ENCODE assay signal across 8 cellular contexts in genomic region chr17:19196382-19197204, GRCh38. TPM values are rescaled to one million over a fixed set of nuclear protein-coding genes. Genes with fewer than 3 reads are reported as not detected.
A peak's percentile ranks its signal among the peaks of the same experiment; 100 is the strongest.
DNase-seq lines count a peak whose midpoint lies in the region; ATAC-seq and TF ChIP-seq lines count a peak whose summit lies in the region.
"Not testable (repeated sequence)": the region's sequence is repeated elsewhere in the genome, so short reads cannot be mapped to it uniquely, and the experiment has no call there.

No MANE protein-coding gene starts in this region.

- POLR2A ChIA-PET in activated B cell treated with CpG ODN at 0.5 μM for 24 hours (lab: Charles Lee): not testable (repeated sequence)

- H3K4me3 ChIP-seq in adrenal gland: peak overlapping the region in 1 of 4 donors; percentile 41
- H3K4me3 ChIP-seq in osteoblast (ENCODE audit: insufficient read depth, low read length): peak overlapping the region; percentile 43
- peak overlapping the region in 3 of 4 donors; percentile 21 to 47 (median 37) for H3K4me3 ChIP-seq in upper lobe of left lung

- not testable (repeated sequence) for H3K4me1 Mint-ChIP-seq in activated B cell treated with CpG ODN at 0.5 μM for 24 hours

- CTCF ChIA-PET in activated B cell treated with CpG ODN at 0.5 μM for 24 hours (lab: Charles Lee): not testable (repeated sequence)

- not testable (repeated sequence) for H3K4me3 Mint-ChIP-seq in activated B cell treated with CpG ODN at 0.5 μM for 24 hours

- not testable (repeated sequence) for TF ChIP-seq CTCF in activated B cell treated with CpG ODN at 0.5 μM for 24 hours (IDR thresholded peaks at IDR 0.05); adrenal gland (IDR thresholded peaks at IDR 0.05); osteoblast (IDR thresholded peaks at IDR 0.05; ENCODE audit: extremely low read depth, low read depth, low read length); upper lobe of left lung (IDR thresholded peaks at IDR 0.05)

- ATAC-seq in GM18858 (IDR thresholded peaks at IDR 0.05; ENCODE audit: unreplicated experiment): peak; percentile 57
- peak; percentile 91 for ATAC-seq in GM21737 (IDR thresholded peaks at IDR 0.05; ENCODE audit: unreplicated experiment)
- ATAC-seq in HG03280 (IDR thresholded peaks at IDR 0.05; ENCODE audit: unreplicated experiment): peak; percentile 86
- ATAC-seq in activated B cell treated with CpG ODN at 0.5 μM for 24 hours (ENCODE audit: low read depth): peak; percentile 100
- ATAC-seq in left ventricle myocardium superior: peak; percentile 98
- peak; percentile 97 to 99 for ATAC-seq in upper lobe of left lung (ENCODE audit: low FRiP score in 2 of 2)

- H3K27ac ChIP-seq in adrenal gland: peak overlapping the region in 1 of 5 donors; percentile 61
- not testable (repeated sequence) for H3K27ac ChIP-seq in osteoblast (ENCODE audit: low read depth, low read length)
- H3K27ac ChIP-seq in upper lobe of left lung: peak overlapping the region in 1 of 4 donors; percentile 76

- DNase-seq in activated B cell treated with CpG ODN at 0.5 μM for 24 hours (peak; percentile 48), adrenal gland (peak in 6 of 7 donors; percentile 1 to 65 (median 16)), left ventricle myocardium superior (peak; percentile 64)
- DNase-seq in osteoblast (ENCODE audit: insufficient read length, low spot score, missing footprints); upper lobe of left lung: not testable (repeated sequence)

- not testable (repeated sequence) for H3K4me2 ChIP-seq in osteoblast (ENCODE audit: insufficient read depth, low read length)

- not testable (repeated sequence) for H3K4me1 ChIP-seq in adrenal gland (replicated peaks in 1 of 2); osteoblast (ENCODE audit: insufficient read depth, low read length); upper lobe of left lung

- H3K27ac Mint-ChIP-seq in activated B cell treated with CpG ODN at 0.5 μM for 24 hours: not testable (repeated sequence)

- TF ChIP-seq POLR2A in adrenal gland (IDR thresholded peaks at IDR 0.05); upper lobe of left lung (IDR thresholded peaks at IDR 0.05): not testable (repeated sequence)

- not testable (repeated sequence) for H3K27me3 Mint-ChIP-seq in activated B cell treated with CpG ODN at 0.5 μM for 24 hours

- intact Hi-C loops in activated B cell treated with CpG ODN at 0.5 μM for 24 hours (cut with micrococcal nuclease); adrenal gland (cut with DNase I); left ventricle myocardium superior (cut with micrococcal nuclease): not testable (repeated sequence)

- H3K9me3 ChIP-seq in adrenal gland (replicated peaks in 1 of 3); osteoblast (ENCODE audit: low read depth, low read length); upper lobe of left lung: not testable (repeated sequence)

- not testable (repeated sequence) for H4K20me1 ChIP-seq in osteoblast (ENCODE audit: insufficient read depth, low read length)

- H3K79me2 ChIP-seq in osteoblast (ENCODE audit: insufficient read depth, low read length): not testable (repeated sequence)

- H3K27me3 ChIP-seq in adrenal gland; osteoblast (ENCODE audit: insufficient read depth, low read length); upper lobe of left lung: not testable (repeated sequence)

- not testable (repeated sequence) for H3K36me3 Mint-ChIP-seq in activated B cell treated with CpG ODN at 0.5 μM for 24 hours (ENCODE audit: low read depth)

- not testable (repeated sequence) for TF ChIP-seq EP300 in upper lobe of left lung (IDR thresholded peaks at IDR 0.05)

- H2AFZ ChIP-seq in osteoblast (ENCODE audit: low read length): not testable (repeated sequence)

- 0% methylated on average over 1 of the region's 33 CpGs; no CpG with 5 or more reads in 3 of the 4 donors for WGBS in adrenal gland, 4 donors
- no CpG with 5 or more reads among the region's 33 CpGs for WGBS in upper lobe of left lung, 2 donors

- not testable (repeated sequence) for H3K36me3 ChIP-seq in adrenal gland (replicated peaks in 1 of 2); osteoblast (ENCODE audit: insufficient read depth, low read length); upper lobe of left lung

- not testable (repeated sequence) for H3K9me3 Mint-ChIP-seq in activated B cell treated with CpG ODN at 0.5 μM for 24 hours

RNA-seq across cellular contexts. Expression of gene EPN2, which starts 40.6 kb away (rescaled TPM):
- total RNA-seq in activated B cell treated with CpG ODN at 0.5 μM for 24 hours (11.6 and 16.6 TPM in 2 replicates), adrenal gland (10 to 100 TPM; 16.0 to 53.8 (median 22.6) TPM), left ventricle myocardium superior (94.5 TPM), osteoblast (13.6 and 18.1 TPM in 2 replicates), upper lobe of left lung (10 to 100 TPM; 26.3 to 64.5 (median 47.9) TPM)
- polyA plus RNA-seq in adrenal gland: 10 to 100 TPM; 12.0 to 24.6 (median 23.9) TPM
